Comparison of ENCODE assay signal across 8 cellular contexts in genomic region chr9:18700714-18701113, GRCh38.
"Had no signal": no experiment of that assay in that cellular context is flagged by ENCODE, and none has a peak within 500 bp of the region (broad histone marks: within the 10 kb centered on the region; RNA-seq: fewer than 3 reads in every experiment).

No MANE protein-coding gene starts in this region.

- ATAC-seq: HepG2, K562 had no signal

- H3K27ac ChIP-seq: HL-60, KMS-11 had no signal

- H3K27ac Mint-ChIP-seq: IgD-negative memory B cell had no signal

- H3K4me1 Mint-ChIP-seq: IgD-negative memory B cell had no signal

- H3K36me3 Mint-ChIP-seq: IgD-negative memory B cell had no signal

- DNase-seq: IMR-90, KBM-7, KG1 had no signal

- H3K4me3 ChIP-seq: K562 had no signal

- H3K4me3 Mint-ChIP-seq: IgD-negative memory B cell had no signal
